ENCODE assay signal across 8 cellular contexts in the genomic region with DNA sequence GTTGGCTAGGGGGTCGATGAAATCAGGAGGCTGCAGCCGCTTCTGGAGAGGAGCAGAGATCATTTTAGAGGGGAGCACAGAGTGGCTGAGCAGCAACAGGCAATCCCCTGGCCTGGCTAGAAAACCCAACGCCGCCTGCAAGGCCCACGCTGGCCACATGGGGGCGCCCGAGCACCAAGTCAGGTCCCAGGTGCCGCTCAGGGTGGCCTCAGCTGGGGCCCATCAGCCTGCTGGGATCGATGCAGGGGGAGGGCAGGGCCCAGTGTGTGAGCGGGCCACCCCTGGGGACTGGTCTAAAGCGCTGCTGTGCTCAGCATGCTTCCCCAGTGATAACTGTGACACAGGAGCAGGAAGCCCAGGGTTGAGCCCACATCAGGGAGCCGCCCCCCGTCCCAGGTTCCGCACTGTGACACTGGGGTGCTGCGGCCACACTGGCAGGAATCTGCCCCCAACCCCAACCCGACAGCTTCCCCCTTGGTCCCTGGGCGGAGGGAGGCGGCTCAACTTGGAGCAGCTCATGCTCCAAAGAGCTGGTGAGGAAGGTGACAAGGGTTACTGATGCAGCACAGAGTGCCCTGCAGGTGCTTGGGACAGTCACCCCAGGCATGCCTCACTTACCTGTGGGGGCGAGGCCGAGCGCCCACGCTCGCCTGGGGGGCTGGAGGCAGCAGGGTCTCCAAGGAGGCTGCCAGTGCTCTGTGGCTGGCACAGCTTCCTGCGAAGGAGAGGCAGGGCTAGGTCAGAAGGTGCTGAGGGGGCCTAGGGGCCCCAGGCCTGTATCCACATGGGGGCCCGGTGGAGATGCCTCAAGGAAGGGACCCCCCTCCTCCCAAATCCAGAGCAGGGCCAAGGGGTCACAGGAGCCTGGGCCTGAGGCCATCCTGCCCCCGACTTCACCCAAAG. TPM values are rescaled to one million over a fixed set of nuclear protein-coding genes. Genes with fewer than 3 reads are reported as not detected.
DNase-seq lines count a peak whose midpoint lies in the region; ATAC-seq and TF ChIP-seq lines count a peak whose summit lies in the region.

No MANE protein-coding gene starts in this region.

- dilution Hi-C loops in mammary epithelial cell (cut with HindIII; ENCODE audit: low sequenced_read_pairs): no loop called here

- CTCF ChIA-PET in mammary epithelial cell (lab: Charles Lee; ENCODE audit: low non-redundant PET): interaction anchor here (0.6 to 1.0 kb wide), 2 partner anchors 11 to 12 kb away, joined by 6 to 7 read pairs; no protein-coding TSS in a partner anchor

- H3K4me2 ChIP-seq in mammary epithelial cell (ENCODE audit: insufficient read depth, low read depth, low read length): no peak overlapping the region

- peak; percentile 64 for ATAC-seq in GM21529 (IDR thresholded peaks at IDR 0.05; ENCODE audit: unreplicated experiment)
- ATAC-seq in left colon: peak; percentile 80
- ATAC-seq in GM21619 (IDR thresholded peaks at IDR 0.05; ENCODE audit: unreplicated experiment): no peak

- DNase-seq in AG10803 (ENCODE audit: low read depth) (peak; percentile 69), NCI-H1694 (lab: John Stamatoyannopoulos, UW) (peak; percentile 80), mammary epithelial cell (no peak), left colon (peak in 1 of 2 donors; percentile 90)
- peak; percentile 75 to 91 (median 83) for DNase-seq in activated CD4-positive, CD25-positive, alpha-beta regulatory T cell (lab: John Stamatoyannopoulos, UW)
- DNase-seq in stimulated activated CD4-positive, alpha-beta T cell treated with anti-CD3 and anti-CD28 coated beads, Interleukin-4, amount 100 ng/mL, for 1 hour: peak; percentile 88

- intact Hi-C loops in mammary epithelial cell (cut with micrococcal nuclease) (loop anchor here (1.0 to 5.0 kb wide), 4 partner anchors 9 to 396 kb away; no protein-coding TSS in a partner anchor), left colon (cut with DNase I, micrococcal nuclease) (no loop called here)

- peak; percentile 87 for TF ChIP-seq CTCF in AG10803 (conservative IDR thresholded peaks at IDR 0.05; ENCODE audit: low read length)
- peak; percentile 92 to 98 for TF ChIP-seq CTCF in mammary epithelial cell (conservative IDR thresholded peaks at IDR 0.05 in 1 of 2, IDR thresholded peaks at IDR 0.05 in 1 of 2; ENCODE audit: extremely low read depth in 1 of 2, insufficient read depth in 1 of 2, low read depth in 1 of 2, low read length in 2 of 2)

- whole genome bisulfite sequencing in mammary epithelial cell (ENCODE audit: low coverage, missing lambda C conversion rate): 52% methylated on average over 15 of the region's 26 CpGs

- H3K9me3 ChIP-seq in mammary epithelial cell (replicated peaks; ENCODE audit: insufficient read depth, low read length): no peaks in the 10 kb centered on the region

- no TSS peak for BruUV-seq in mammary epithelial cell (replicated peaks; lab: Mats Ljungman, UMichigan)

- no peak overlapping the region for H3K9ac ChIP-seq in mammary epithelial cell (ENCODE audit: insufficient read depth, low read length)

- peaks cover 2% of the 10 kb centered on the region for H4K20me1 ChIP-seq in mammary epithelial cell (ENCODE audit: insufficient read depth, low read length)

- no peak overlapping the region for H2AFZ ChIP-seq in mammary epithelial cell (ENCODE audit: low read depth, low read length)

- H3K27ac ChIP-seq in mammary epithelial cell (ENCODE audit: insufficient read depth, low read depth, low read length): no peak overlapping the region

- peaks cover 9% of the 10 kb centered on the region for H3K4me1 ChIP-seq in mammary epithelial cell (ENCODE audit: insufficient read depth, low read length)

- H3K4me3 ChIP-seq in AG10803 (ENCODE audit: low read length): no peak overlapping the region
- no peak overlapping the region for H3K4me3 ChIP-seq in mammary epithelial cell (replicated peaks in 1 of 3; ENCODE audit: insufficient read depth in 1 of 3, low read depth in 2 of 3, low read length in 3 of 3)

- peaks cover 10% of the 10 kb centered on the region for H3K79me2 ChIP-seq in mammary epithelial cell (ENCODE audit: insufficient read depth, low read length)

- H3K27me3 ChIP-seq in mammary epithelial cell (ENCODE audit: insufficient read depth, low read length): no peaks in the 10 kb centered on the region

- in situ Hi-C loops in mammary epithelial cell (cut with MboI; ENCODE audit: low sequenced_read_pairs in 2 of 2): loop anchor here in 1 of 2 donors (10.0 to 25.0 kb wide), 3 partner anchors 134 to 394 kb away; a partner anchor contains a TSS

- no peaks in the 10 kb centered on the region for H3K36me3 ChIP-seq in mammary epithelial cell (ENCODE audit: insufficient read depth, low read length)

RNA-seq across cellular contexts. Expression of a gene that starts 13.3 kb away (rescaled TPM):
- 10 to 100 TPM; 13.0 to 26.3 TPM for total RNA-seq in mammary epithelial cell
- 14.9 TPM for polyA plus RNA-seq in mammary epithelial cell
- 10.4 TPM for polyA minus RNA-seq in mammary epithelial cell
- 10 to 100 TPM; 14.1 to 15.1 TPM for total RNA-seq in left colon

RNA-seq across cellular contexts. Expression of a gene that starts 32.0 kb away (rescaled TPM):
- total RNA-seq in mammary epithelial cell (10 to 100 TPM; 34.0 to 41.0 TPM), left colon (10 to 100 TPM; 37.4 to 50.7 TPM)
- polyA plus RNA-seq in mammary epithelial cell: 14.3 TPM
- polyA minus RNA-seq in mammary epithelial cell: 1.7 TPM

RNA-seq across cellular contexts. Expression of a gene that starts 53.8 kb away (rescaled TPM):
- total RNA-seq in mammary epithelial cell (not detected), left colon (1 to 10 TPM in 1 of 2 donors, under 1 TPM in 1; 0.79 to 5.1 TPM)
- not detected for polyA plus RNA-seq in mammary epithelial cell
- polyA minus RNA-seq in mammary epithelial cell: not detected
